Comparison of ENCODE assay signal across 8 cellular contexts in the genomic region with DNA sequence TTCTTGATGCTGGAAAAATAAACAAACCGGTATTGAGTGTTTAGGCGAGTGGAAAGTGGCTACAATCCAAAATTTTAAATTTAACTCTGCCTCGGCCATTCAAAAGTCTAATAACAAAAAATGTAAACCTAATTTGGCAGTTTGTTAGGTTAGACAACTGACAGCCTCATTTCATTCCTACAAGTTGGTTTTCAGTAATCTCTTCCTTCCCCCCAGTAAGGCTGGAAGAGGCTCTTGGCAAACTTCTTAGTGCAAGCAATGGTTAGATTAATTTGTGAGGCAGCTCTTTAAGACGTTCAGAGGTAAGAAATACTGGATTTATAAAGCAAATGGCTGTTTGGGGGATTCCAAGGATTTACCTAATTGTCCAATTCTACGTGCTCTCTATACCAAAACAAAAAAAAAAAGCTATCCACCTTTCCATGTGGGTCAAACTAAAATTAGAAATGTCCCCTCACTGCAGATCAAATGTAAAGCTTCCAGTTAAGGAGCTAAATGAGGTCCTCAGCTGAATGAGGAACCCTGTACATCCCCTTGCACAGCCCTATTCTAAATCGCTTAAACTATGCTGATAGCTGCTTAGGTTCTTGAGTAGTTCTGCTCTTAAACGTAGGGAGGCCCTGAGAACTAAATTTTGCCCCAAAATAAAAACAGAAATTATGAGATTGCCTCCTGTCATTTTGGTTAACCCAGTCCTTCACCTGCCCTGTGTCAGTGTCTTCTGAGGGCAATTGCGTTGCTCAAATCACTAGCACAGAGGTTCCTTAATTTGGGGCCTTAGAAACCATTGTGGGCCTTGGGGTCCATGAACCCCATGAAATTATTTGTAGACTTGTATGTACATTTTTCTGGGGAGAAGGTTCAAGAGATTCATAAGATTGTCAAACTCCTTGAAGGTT. TPM values are rescaled to one million over a fixed set of nuclear protein-coding genes. Genes with fewer than 3 reads are reported as not detected.
A peak's percentile ranks its signal among the peaks of the same experiment; 100 is the strongest.
DNase-seq lines count a peak whose midpoint lies in the region; ATAC-seq and TF ChIP-seq lines count a peak whose summit lies in the region.

No MANE protein-coding gene starts in this region.

- H3K4me1 Mint-ChIP-seq in effector memory CD8-positive, alpha-beta T cell (ENCODE audit: low read depth in 2 of 2), result peaks cover 42 to 49% of the 10 kb centered on the region in 2 donors

- H3K79me2 ChIP-seq in DOHH2 (ENCODE audit: control insufficient read depth, low read length) (peaks cover 19% of the 10 kb centered on the region), trophoblast cell (ENCODE audit: control insufficient read depth, insufficient read depth, low read length, poor library complexity) (peaks cover 12% of the 10 kb centered on the region)

- H3K27me3 Mint-ChIP-seq in effector memory CD8-positive, alpha-beta T cell, result no peaks in the 10 kb centered on the region

- no peak overlapping the region for H2BK5ac ChIP-seq in trophoblast cell (ENCODE audit: low read depth, low read length, poor library complexity)

- peak overlapping the region; percentile 51 to 78 for H3K27ac Mint-ChIP-seq in effector memory CD8-positive, alpha-beta T cell

- H3K36me3 Mint-ChIP-seq in effector memory CD8-positive, alpha-beta T cell (ENCODE audit: insufficient read depth), result peaks cover 43% of the 10 kb centered on the region

- no peak overlapping the region for H4K12ac ChIP-seq in trophoblast cell (ENCODE audit: low read depth, low read length)

- peaks cover 7% of the 10 kb centered on the region; the same call in 1 of the 2 replicates for H3K36me3 ChIP-seq in DOHH2 (ENCODE audit: control insufficient read depth, low read length)
- peaks cover 11% of the 10 kb centered on the region for H3K36me3 ChIP-seq in NT2/D1 (ENCODE audit: insufficient read depth, insufficient read length, low read length)
- H3K36me3 ChIP-seq in trophoblast cell (ENCODE audit: control insufficient read depth in 1 of 2, insufficient read depth in 2 of 2, low read length in 2 of 2), result no peaks in the 10 kb centered on the region

- no peak overlapping the region for H4K8ac ChIP-seq in trophoblast cell (ENCODE audit: low read depth, low read length)

- H3K14ac ChIP-seq in trophoblast cell (ENCODE audit: low read length), result no peak overlapping the region

- H3K4me2 ChIP-seq in DOHH2 (ENCODE audit: low read length) (peak overlapping the region; percentile 78), trophoblast cell (ENCODE audit: low read length) (peak overlapping the region; percentile 54)

- TF ChIP-seq CTCF in DOHH2 (IDR thresholded peaks at IDR 0.05; ENCODE audit: low read depth, low read length, poor library complexity, severe bottlenecking), result no peak

- no peak overlapping the region for H3K23ac ChIP-seq in trophoblast cell (ENCODE audit: low read length)

- H3K9ac ChIP-seq in NT2/D1 (ENCODE audit: insufficient read length, low read depth) (peak overlapping the region; percentile 39), trophoblast cell (ENCODE audit: low read length) (no peak overlapping the region)

- no CpG with 5 or more reads among the region's 8 CpGs for WGBS in trophoblast cell (ENCODE audit: extremely low coverage, insufficient coverage, insufficient read length)

- H3F3A ChIP-seq in DOHH2 (ENCODE audit: control insufficient read depth, insufficient read depth), result peaks cover 18% of the 10 kb centered on the region

- peaks cover 11% of the 10 kb centered on the region for H4K20me1 ChIP-seq in DOHH2 (ENCODE audit: control insufficient read depth, insufficient read depth, low read depth, low read length)

- H3K18ac ChIP-seq in trophoblast cell (ENCODE audit: low read length), result no peak overlapping the region

- H3K27me3 ChIP-seq in DOHH2 (ENCODE audit: control insufficient read depth, low read length) (peaks cover 8% of the 10 kb centered on the region; the same call in 1 of the 2 replicates), NT2/D1 (ENCODE audit: insufficient read depth, insufficient read length) (no peaks in the 10 kb centered on the region), trophoblast cell (ENCODE audit: insufficient read depth, low read length) (no peaks in the 10 kb centered on the region)

- no peak overlapping the region for H2BK120ac ChIP-seq in trophoblast cell (ENCODE audit: insufficient read depth, low read length, poor library complexity)

- H3K9me3 ChIP-seq in DOHH2 (ENCODE audit: control insufficient read depth, insufficient read depth, low read length), result no peaks in the 10 kb centered on the region
- no peaks in the 10 kb centered on the region for H3K9me3 ChIP-seq in NT2/D1 (ENCODE audit: insufficient read depth, low read length)
- H3K9me3 ChIP-seq in trophoblast cell (ENCODE audit: insufficient read depth, low read depth, low read length), result no peaks in the 10 kb centered on the region

- H3K9me3 Mint-ChIP-seq in effector memory CD8-positive, alpha-beta T cell, result peaks cover 0 to 2% of the 10 kb centered on the region in 2 donors

- peak overlapping the region; percentile 97 to 99 for H3K4me3 Mint-ChIP-seq in effector memory CD8-positive, alpha-beta T cell

- H3K4ac ChIP-seq in trophoblast cell (ENCODE audit: low read depth, low read length), result peak overlapping the region; percentile 27

- no peaks in the 10 kb centered on the region for H3K9me2 ChIP-seq in DOHH2 (replicated peaks; ENCODE audit: control insufficient read depth, low read length)

- H2BK12ac ChIP-seq in trophoblast cell (ENCODE audit: low read length), result no peak overlapping the region

- DNase-seq in NT2/D1 (ENCODE audit: low read depth, low spot score), result no peak
- DNase-seq in effector memory CD8-positive, alpha-beta T cell, result no peak
- DNase-seq in trophoblast cell, result no peak
- DNase-seq in NCI-H1048 (lab: John Stamatoyannopoulos, UW), result no peak

- no peak overlapping the region for H2AK5ac ChIP-seq in trophoblast cell (ENCODE audit: low read length)

- H3K4me1 ChIP-seq in DOHH2 (ENCODE audit: control insufficient read depth, low read length), result peaks cover 40% of the 10 kb centered on the region
- H3K4me1 ChIP-seq in NT2/D1 (ENCODE audit: insufficient read depth, insufficient read length), result no peaks in the 10 kb centered on the region
- H3K4me1 ChIP-seq in trophoblast cell (ENCODE audit: control insufficient read depth in 1 of 2, insufficient read depth in 2 of 2, low read length in 2 of 2), result peaks cover 8 to 20% of the 10 kb centered on the region in 2 experiments

- H3K27ac ChIP-seq in DOHH2 (ENCODE audit: low read depth, low read length) (no peak overlapping the region), trophoblast cell (ENCODE audit: low read depth, low read length) (peak overlapping the region; percentile 19)

- H3K79me1 ChIP-seq in trophoblast cell (ENCODE audit: low read length), result peaks cover 23% of the 10 kb centered on the region

- H3K4me3 ChIP-seq in DOHH2 (ENCODE audit: low read length) (peak overlapping the region; percentile 29), NT2/D1 (ENCODE audit: insufficient read length, low read depth) (peak overlapping the region; percentile 98), trophoblast cell (ENCODE audit: low read depth, low read length) (no peak overlapping the region)

- no peak for ATAC-seq in effector memory CD8-positive, alpha-beta T cell (replicated peaks)
- ATAC-seq in HG03439 (IDR thresholded peaks at IDR 0.05; ENCODE audit: unreplicated experiment), result no peak
- ATAC-seq in GM21737 (IDR thresholded peaks at IDR 0.05; ENCODE audit: unreplicated experiment), result no peak
- ATAC-seq in GM18909 (IDR thresholded peaks at IDR 0.05; ENCODE audit: poor library complexity, unreplicated experiment), result no peak

- H4K91ac ChIP-seq in trophoblast cell (ENCODE audit: low read depth, low read length), result no peak overlapping the region

- no peak overlapping the region for H2AFZ ChIP-seq in trophoblast cell (ENCODE audit: insufficient read depth, low read length, poor library complexity)

RNA-seq across cellular contexts. Expression of gene HEXIM1, which starts 2.9 kb away (rescaled TPM):
- 108 and 114 TPM in 2 replicates for polyA plus RNA-seq in trophoblast cell (2013)

RNA-seq across cellular contexts. Expression of gene HEXIM2, which starts 10.5 kb away (rescaled TPM):
- polyA plus RNA-seq in trophoblast cell (2013), result 4.2 and 4.3 TPM in 2 replicates

RNA-seq across cellular contexts. Expression of gene ACBD4, which starts 15.7 kb away (rescaled TPM):
- 3.8 TPM in 2 replicates for polyA plus RNA-seq in trophoblast cell (2013)

RNA-seq across cellular contexts. Expression of gene PLCD3, which starts 18.8 kb away (rescaled TPM):
- 53.9 and 61.0 TPM in 2 replicates for polyA plus RNA-seq in trophoblast cell (2013)
